In the genomic region with DNA sequence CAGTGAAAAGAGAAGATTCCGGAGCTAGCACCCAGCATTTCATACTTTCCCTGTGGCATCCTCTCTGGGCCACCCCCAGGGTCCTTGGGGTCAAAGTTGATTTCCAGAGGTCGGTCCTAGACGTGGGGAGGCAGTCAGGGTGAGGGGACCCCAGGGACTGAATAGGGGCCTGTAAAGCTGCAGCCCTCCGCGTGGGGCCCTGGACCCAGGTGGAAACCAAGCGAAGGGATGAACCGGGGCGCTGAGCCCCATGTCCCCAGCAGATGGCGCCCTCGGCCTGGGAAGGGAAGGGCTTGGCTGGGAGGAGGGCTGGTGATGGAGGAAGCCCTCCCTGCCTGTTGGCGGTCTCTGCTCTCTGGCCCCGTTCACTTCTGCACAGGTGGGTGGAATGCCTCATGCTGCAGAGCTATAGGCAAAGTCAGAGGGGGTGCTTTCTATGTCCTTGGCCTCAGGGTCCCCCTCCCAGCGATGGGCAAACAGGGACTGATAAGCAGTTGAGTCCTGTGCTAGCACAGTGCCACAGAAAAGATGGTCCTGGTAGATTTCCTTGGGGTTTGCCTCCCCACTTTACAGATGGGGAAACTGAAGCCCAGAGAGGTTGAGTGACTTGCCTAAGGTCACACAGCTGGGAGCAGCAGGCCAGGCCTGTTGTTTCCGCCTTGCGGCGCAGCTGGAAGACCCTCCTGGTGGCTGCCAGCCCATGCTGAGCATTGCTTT, we compare ENCODE assay signal across 8 cellular contexts.
A peak's percentile ranks its signal among the peaks of the same experiment; 100 is the strongest.
DNase-seq lines count a peak whose midpoint lies in the region; ATAC-seq and TF ChIP-seq lines count a peak whose summit lies in the region.

No MANE protein-coding gene starts in this region.

- in situ Hi-C loops in ACHN (cut with HindIII; ENCODE audit: low pct_ligation_motif_present, low pct_unique_long_range_greater_than_20kb, low sequenced_read_pairs): no loop called here
- in situ Hi-C loops in GM13976 (cut with MboI; ENCODE audit: low sequenced_read_pairs, unreplicated experiment): no loop called here

- intact Hi-C loops in lower lobe of right lung (cut with DNase I): no loop called here

- no peak overlapping the region for H3K27ac ChIP-seq in lower lobe of right lung

- no peaks in the 10 kb centered on the region for H3K36me3 ChIP-seq in lower lobe of right lung

- peak; percentile 93 for TF ChIP-seq CTCF in GM13976 (IDR thresholded peaks at IDR 0.05; ENCODE audit: borderline replicate concordance, control extremely low read depth, extremely low read depth, insufficient read depth, missing control alignments)
- TF ChIP-seq CTCF in lower lobe of right lung (IDR thresholded peaks at IDR 0.05): peak; percentile 90

- H3K4me1 ChIP-seq in lower lobe of right lung: no peaks in the 10 kb centered on the region

- no peaks in the 10 kb centered on the region for H3K27me3 ChIP-seq in lower lobe of right lung (ENCODE audit: low read depth)

- H3K4me3 ChIP-seq in lower lobe of right lung: no peak overlapping the region

- DNase-seq in ACHN (peak; percentile 67), GM13976 (ENCODE audit: low spot score) (peak; percentile 94), NCI-H2227 (lab: John Stamatoyannopoulos, UW; ENCODE audit: unreplicated experiment) (peak; percentile 77), dermis microvascular lymphatic vessel endothelial cell (ENCODE audit: low read depth in 2 of 2) (peak; percentile 21 to 54), lower lobe of right lung (peak; percentile 71)
- peak; percentile 73 to 78 for DNase-seq in activated CD4-positive, alpha-beta T cell treated with anti-CD3 and anti-CD28 coated beads, Interleukin-2, amount 50 U/mL, for 48 hours
- DNase-seq in stimulated activated CD8-positive, alpha-beta memory T cell treated with anti-CD3 and anti-CD28 coated beads, Interleukin-15, amount 100 ng/mL, for 1 hour (ENCODE audit: low read depth): peak; percentile 42

- ATAC-seq in lower lobe of right lung (peak; percentile 66 to 79), GM21737 (IDR thresholded peaks at IDR 0.05; ENCODE audit: unreplicated experiment) (no peak)

- no peaks in the 10 kb centered on the region for H3K9me3 ChIP-seq in lower lobe of right lung

Comparison
In these comparisons a context has a peak if more than half of its experiments do, and no peak if none do; other contexts are left out.
1. DNase-seq: peak in every context shown above with its lines; median percentile 94 in GM13976; 77 in NCI-H2227; 76 in activated CD4-positive, alpha-beta T cell treated with anti-CD3 and anti-CD28 coated beads, Interleukin-2, amount 50 U/mL, for 48 hours; 71 in lower lobe of right lung; 67 in ACHN; 42 in stimulated activated CD8-positive, alpha-beta memory T cell treated with anti-CD3 and anti-CD28 coated beads, Interleukin-15, amount 100 ng/mL, for 1 hour; 38 in dermis microvascular lymphatic vessel endothelial cell.